ENCODE assay signal across 8 cellular contexts in genomic region chr1:153775432-153776311, GRCh38. TPM values are rescaled to one million over a fixed set of nuclear protein-coding genes. Genes with fewer than 3 reads are reported as not detected.
DNase-seq lines count a peak whose midpoint lies in the region; ATAC-seq, FAIRE-seq and TF ChIP-seq lines count a peak whose summit lies in the region.

No MANE protein-coding gene starts in this region.

- no peaks in the 10 kb centered on the region for H3K9me3 Mint-ChIP-seq in activated naive CD4-positive, alpha-beta T cell treated with anti-CD3 and anti-CD28 coated beads, Interleukin-2, amount 10 ng/mL, durations not matched to agents 7 days and 5 days
- no peaks in the 10 kb centered on the region for H3K9me3 Mint-ChIP-seq in progenitor cell of endocrine pancreas (ENCODE audit: low read depth)

- 0% methylated on average over 68 to 83 of the region's 83 CpGs for WGBS in aorta, 2 donors

- peak; percentile 92 for FAIRE-seq in GM19239 (lab: Jason Lieb, UNC)

- DNase-seq in AG09309 (ENCODE audit: low read depth) (no peak), GM19239 (ENCODE audit: insufficient read length, low spot score) (peak; percentile 69), RWPE2 (ENCODE audit: low spot score) (no peak), cardiac septum (ENCODE audit: low spot score) (peak; percentile 85), progenitor cell of endocrine pancreas (ENCODE audit: low spot score, unreplicated experiment) (peak; percentile 78), aorta (peak; percentile 82 to 90)
- DNase-seq in activated naive CD4-positive, alpha-beta T cell treated with anti-CD3 and anti-CD28 coated beads, Interleukin-2, amount 10 ng/mL, durations not matched to agents 7 days and 5 days, result peak; percentile 76

- H4K20me1 ChIP-seq in KMS-11 (ENCODE audit: insufficient read depth), result no peaks in the 10 kb centered on the region

- H3K4me1 ChIP-seq in KMS-11 (ENCODE audit: low read depth, poor library complexity, severe bottlenecking) (peaks cover 4% of the 10 kb centered on the region), RWPE2 (ENCODE audit: insufficient read depth, poor library complexity, severe bottlenecking) (peaks cover 6% of the 10 kb centered on the region), aorta (ENCODE audit: control insufficient read depth in 1 of 2, insufficient read depth in 2 of 2, low read length in 2 of 2) (no peaks in the 10 kb centered on the region)

- H3K79me2 ChIP-seq in KMS-11 (ENCODE audit: insufficient read depth, low read depth), result no peaks in the 10 kb centered on the region

- H3K9ac ChIP-seq in KMS-11, result no peak overlapping the region; the same call in 1 of the 2 replicates

- H3K27me3 Mint-ChIP-seq in activated naive CD4-positive, alpha-beta T cell treated with anti-CD3 and anti-CD28 coated beads, Interleukin-2, amount 10 ng/mL, durations not matched to agents 7 days and 5 days, result peaks cover 11% of the 10 kb centered on the region
- H3K27me3 Mint-ChIP-seq in progenitor cell of endocrine pancreas, result no peaks in the 10 kb centered on the region

- H3K36me3 ChIP-seq in KMS-11 (ENCODE audit: insufficient read depth) (no peaks in the 10 kb centered on the region), RWPE2 (ENCODE audit: low read depth) (peaks cover 15% of the 10 kb centered on the region), aorta (ENCODE audit: control insufficient read depth in 1 of 2, insufficient read depth in 2 of 2, low read length in 1 of 2) (peaks cover 0 to 2% of the 10 kb centered on the region in 2 donors)

- TF ChIP-seq CTCF in AG09309 (IDR thresholded peaks at IDR 0.05; ENCODE audit: control insufficient read depth, insufficient read depth, low read depth, low read length, missing control alignments), result no peak
- TF ChIP-seq CTCF in KMS-11 (conservative IDR thresholded peaks at IDR 0.05; ENCODE audit: low read depth, low read length), result 0 out of 2 replicates have a peak, but pooled peaks have one; percentile 13
- TF ChIP-seq CTCF in RWPE2 (IDR thresholded peaks at IDR 0.05; ENCODE audit: poor library complexity, severe bottlenecking), result no peak
- peak; percentile 46 for TF ChIP-seq CTCF in progenitor cell of endocrine pancreas (IDR thresholded peaks at IDR 0.05; ENCODE audit: unreplicated experiment)

- peak overlapping the region; percentile 79 for H3K4me3 Mint-ChIP-seq in activated naive CD4-positive, alpha-beta T cell treated with anti-CD3 and anti-CD28 coated beads, Interleukin-2, amount 10 ng/mL, durations not matched to agents 7 days and 5 days
- H3K4me3 Mint-ChIP-seq in progenitor cell of endocrine pancreas (ENCODE audit: low read depth), result peak overlapping the region; percentile 81

- peak overlapping the region; percentile 82 for H3K4me2 ChIP-seq in KMS-11

- CTCF ChIA-PET in activated naive CD4-positive, alpha-beta T cell treated with anti-CD3 and anti-CD28 coated beads, Interleukin-2, amount 10 ng/mL, durations not matched to agents 7 days and 5 days (lab: Charles Lee), result interaction anchor here (0.8 to 2.1 kb wide), 3 partner anchors 21 to 211 kb away, joined by 3 to 10 read pairs (median 3); partner anchors contain the start of gene RAB13

- H3K27ac ChIP-seq in KMS-11, result no peak overlapping the region
- H3K27ac ChIP-seq in RWPE2 (ENCODE audit: poor library complexity, severe bottlenecking), result peak overlapping the region; percentile 78
- peak overlapping the region; percentile 54 to 82 for H3K27ac ChIP-seq in aorta (ENCODE audit: low read depth in 1 of 2, low read length in 2 of 2)

- H3K27ac Mint-ChIP-seq in activated naive CD4-positive, alpha-beta T cell treated with anti-CD3 and anti-CD28 coated beads, Interleukin-2, amount 10 ng/mL, durations not matched to agents 7 days and 5 days, result peak overlapping the region; percentile 89
- peak overlapping the region; percentile 89 for H3K27ac Mint-ChIP-seq in progenitor cell of endocrine pancreas

- peak; percentile 80 for ATAC-seq in RWPE2 (ENCODE audit: low read depth)
- peak; percentile 53 for ATAC-seq in aorta (ENCODE audit: low FRiP score)

- H3K36me3 Mint-ChIP-seq in activated naive CD4-positive, alpha-beta T cell treated with anti-CD3 and anti-CD28 coated beads, Interleukin-2, amount 10 ng/mL, durations not matched to agents 7 days and 5 days, result peaks cover 18% of the 10 kb centered on the region
- H3K36me3 Mint-ChIP-seq in progenitor cell of endocrine pancreas (ENCODE audit: insufficient read depth), result peaks cover 11% of the 10 kb centered on the region

- peak overlapping the region; percentile 82 for H2AFZ ChIP-seq in KMS-11 (ENCODE audit: low read depth)

- H3K27me3 ChIP-seq in KMS-11 (ENCODE audit: insufficient read depth, low read depth), result peaks cover 32% of the 10 kb centered on the region
- no peaks in the 10 kb centered on the region for H3K27me3 ChIP-seq in RWPE2 (ENCODE audit: insufficient read depth, poor library complexity, severe bottlenecking)
- no peaks in the 10 kb centered on the region for H3K27me3 ChIP-seq in aorta (ENCODE audit: control insufficient read depth in 1 of 2, insufficient read depth in 2 of 2, low read length in 1 of 2)

- intact Hi-C loops in cardiac septum (cut with DNase I), result no loop called here
- intact Hi-C loops in aorta (cut with DNase I), result loop anchor here in 1 of 2 donors (10.0 kb wide), 1 partner anchor 261 kb away; no protein-coding TSS in a partner anchor

- H3K4me3 ChIP-seq in AG09309 (ENCODE audit: control insufficient read depth, low read depth, low read length), result peak overlapping the region; percentile 46
- peak overlapping the region; percentile 96 for H3K4me3 ChIP-seq in KMS-11 (IDR thresholded peaks at IDR 0.05; ENCODE audit: insufficient read depth, low read depth, low read length)
- H3K4me3 ChIP-seq in RWPE2 (ENCODE audit: severe bottlenecking), result peak overlapping the region; percentile 52
- peak overlapping the region; percentile 47 to 50 for H3K4me3 ChIP-seq in aorta (ENCODE audit: low read length in 2 of 2)

- H3K4me1 Mint-ChIP-seq in activated naive CD4-positive, alpha-beta T cell treated with anti-CD3 and anti-CD28 coated beads, Interleukin-2, amount 10 ng/mL, durations not matched to agents 7 days and 5 days, result peaks cover 36% of the 10 kb centered on the region
- H3K4me1 Mint-ChIP-seq in progenitor cell of endocrine pancreas (ENCODE audit: low read depth), result peaks cover 11% of the 10 kb centered on the region

- H3K9me3 ChIP-seq in RWPE2 (ENCODE audit: severe bottlenecking) (no peaks in the 10 kb centered on the region), aorta (ENCODE audit: control insufficient read depth, low read length) (no peaks in the 10 kb centered on the region)

RNA-seq across cellular contexts. Expression of gene SLC27A3, which starts 0.5 kb away (rescaled TPM):
- 9.8 TPM for total RNA-seq in cardiac septum
- 29.5 and 36.6 TPM in 2 replicates for total RNA-seq in progenitor cell of endocrine pancreas
- total RNA-seq in aorta, result 10 to 100 TPM; 52.4 to 54.5 TPM
- polyA plus RNA-seq in aorta, result 100 to 1,000 TPM in 1 of 2 donors, 10 to 100 TPM in 1; 26.3 to 166 TPM

RNA-seq across cellular contexts. Expression of gene INTS3, which starts 47.8 kb away (rescaled TPM):
- total RNA-seq in cardiac septum (35.2 TPM), progenitor cell of endocrine pancreas (145 and 152 TPM in 2 replicates), aorta (10 to 100 TPM; 52.2 to 76.7 TPM)
- polyA plus RNA-seq in aorta, result 100 to 1,000 TPM in 1 of 2 donors, 10 to 100 TPM in 1; 10.9 to 101 TPM

Comparison
In these comparisons a context has a peak if more than half of its experiments do, and no peak if none do; other contexts are left out.
1. DNase-seq: peak in GM19239 (single experiment), activated naive CD4-positive, alpha-beta T cell treated with anti-CD3 and anti-CD28 coated beads, Interleukin-2, amount 10 ng/mL, durations not matched to agents 7 days and 5 days (single experiment), cardiac septum (single experiment), progenitor cell of endocrine pancreas (single experiment) and aorta (2 of 2); none in AG09309 (single experiment) and RWPE2 (single experiment).
2. H3K4me3 ChIP-seq: peak in every context shown above with its lines; median percentile 96 in KMS-11; 52 in RWPE2; 48 in aorta; 46 in AG09309.
3. CTCF ChIP-seq: peak in KMS-11 (single experiment) and progenitor cell of endocrine pancreas (single experiment); none in AG09309 (single experiment) and RWPE2 (single experiment).